32 cellular contexts compared by ENCODE assay signal in the genomic region with DNA sequence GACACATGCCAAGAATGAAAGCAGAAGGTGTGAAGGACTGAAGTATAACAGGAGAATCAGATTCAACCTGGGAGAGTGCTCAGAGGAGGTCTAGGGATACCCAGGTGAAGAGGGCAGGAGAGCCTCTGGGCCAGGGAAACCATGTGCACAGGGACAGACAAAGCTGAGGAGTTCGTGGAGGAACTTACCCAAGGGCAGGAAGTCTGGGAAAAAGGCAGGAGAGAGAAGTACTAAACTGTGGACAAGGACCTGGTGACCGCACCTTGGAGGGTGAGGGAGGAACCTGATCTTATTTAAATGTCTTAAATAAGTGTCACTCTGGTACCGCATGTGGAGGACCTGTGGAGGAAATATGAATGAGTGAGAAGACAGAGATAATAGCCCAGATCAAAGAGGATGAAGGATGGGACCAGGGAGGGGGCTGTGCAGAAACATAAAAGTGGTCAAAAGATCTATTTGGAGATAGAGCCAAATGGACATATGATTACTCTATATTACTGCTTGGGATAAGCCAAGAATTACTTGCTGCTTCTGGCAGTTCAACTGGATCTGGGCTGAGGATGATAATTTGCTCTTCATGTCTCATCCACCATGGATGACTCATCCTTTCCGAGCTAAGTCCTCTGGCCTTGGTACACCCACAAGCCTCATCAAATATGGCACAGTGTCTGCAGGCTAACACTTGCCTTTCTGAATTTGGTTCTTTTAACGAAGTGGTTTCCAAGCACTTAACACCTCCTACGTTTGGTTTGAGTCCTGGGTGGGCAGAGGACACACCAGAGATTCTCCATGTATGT.
A peak's percentile ranks its signal among the peaks of the same experiment; 100 is the strongest.
DNase-seq lines count a peak whose midpoint lies in the region; ATAC-seq and TF ChIP-seq lines count a peak whose summit lies in the region.
"Had no signal": no experiment of that assay in that cellular context is flagged by ENCODE, and none has a peak within 500 bp of the region (broad histone marks: within the 10 kb centered on the region; RNA-seq: fewer than 3 reads in every experiment).

No MANE protein-coding gene starts in this region.

- H3K4me3 ChIP-seq in mammary epithelial cell (replicated peaks in 1 of 3; ENCODE audit: insufficient read depth in 1 of 3, low read depth in 2 of 3, low read length in 3 of 3) (no peak overlapping the region), breast epithelium (no peak overlapping the region), esophagus muscularis mucosa (no peak overlapping the region)
- H3K4me3 ChIP-seq: ascending aorta, smooth muscle cell had no signal

- H3K36me3 ChIP-seq in mammary epithelial cell (ENCODE audit: insufficient read depth, low read length) (no peaks in the 10 kb centered on the region), breast epithelium (no peaks in the 10 kb centered on the region), esophagus muscularis mucosa (no peaks in the 10 kb centered on the region)
- H3K36me3 ChIP-seq: ascending aorta had no signal

- TF ChIP-seq CTCF in mammary epithelial cell (conservative IDR thresholded peaks at IDR 0.05 in 1 of 2, IDR thresholded peaks at IDR 0.05 in 1 of 2; ENCODE audit: extremely low read depth in 1 of 2, insufficient read depth in 1 of 2, low read depth in 1 of 2, low read length in 2 of 2) (no peak), breast epithelium (IDR thresholded peaks at IDR 0.05) (no peak), esophagus muscularis mucosa (IDR thresholded peaks at IDR 0.05) (no peak)

- no peak overlapping the region for H3K4me3 Mint-ChIP-seq in activated CD4-positive, alpha-beta T cell treated with anti-CD3 and anti-CD28 coated beads, Interleukin-2, amount 10 ng/mL, durations not matched to agents 24 days and 14 days
- H3K4me3 Mint-ChIP-seq: activated naive CD8-positive, alpha-beta T cell; dendritic cell treated with granulocyte-macrophage colony-stimulating factor and Interleukin-4, amounts not matched to agents 40 ng/mL and 50 ng/mL, for 4 days; endodermal cell; natural killer cell treated with Interleukin-12 subunit alpha and Interleukin-12 subunit beta and Interleukin-15 and Interleukin-18, amount 100 ng/mL, for 72 hours; stimulated activated naive CD8-positive, alpha-beta T cell treated with anti-CD3 and anti-CD28 coated beads, Interleukin-15, amount 100 ng/mL, for 72 hours; T-helper 2 cell treated with Interferon-gamma antibody and Interleukin-4, amounts not matched to agents 5 μg/mL and 100 μg/mL, for 36 hours had no signal

- CTCF ChIA-PET in mammary epithelial cell (lab: Charles Lee; ENCODE audit: low non-redundant PET) = no interaction called here

- intact Hi-C loops in mammary epithelial cell (cut with micrococcal nuclease) = no loop called here
- intact Hi-C loops in breast epithelium (cut with DNase I; ENCODE audit: low total_unique reads) = no loop called here
- intact Hi-C loops in esophagus muscularis mucosa (cut with DNase I) = no loop called here
- intact Hi-C loops in activated CD4-positive, alpha-beta T cell treated with anti-CD3 and anti-CD28 coated beads, Interleukin-2, amount 10 ng/mL, durations not matched to agents 24 days and 14 days (cut with micrococcal nuclease) = no loop called here

- H3K27me3 ChIP-seq in mammary epithelial cell (ENCODE audit: insufficient read depth, low read length) (no peaks in the 10 kb centered on the region), breast epithelium (no peaks in the 10 kb centered on the region), esophagus muscularis mucosa (no peaks in the 10 kb centered on the region)
- H3K27me3 ChIP-seq: ascending aorta had no signal

- no peak overlapping the region for H3K9ac ChIP-seq in mammary epithelial cell (ENCODE audit: insufficient read depth, low read length)
- H3K9ac ChIP-seq: SK-N-SH had no signal

- H3K27ac ChIP-seq in mammary epithelial cell (ENCODE audit: insufficient read depth, low read depth, low read length) (no peak overlapping the region), breast epithelium (no peak overlapping the region), esophagus muscularis mucosa (replicated peaks in 1 of 4) (no peak overlapping the region)
- H3K27ac ChIP-seq: ascending aorta, VCaP had no signal

- no peaks in the 10 kb centered on the region for H3K4me1 Mint-ChIP-seq in activated CD4-positive, alpha-beta T cell treated with anti-CD3 and anti-CD28 coated beads, Interleukin-2, amount 10 ng/mL, durations not matched to agents 24 days and 14 days
- H3K4me1 Mint-ChIP-seq: endodermal cell; stimulated activated naive CD8-positive, alpha-beta T cell treated with anti-CD3 and anti-CD28 coated beads, Interleukin-15, amount 100 ng/mL, for 72 hours had no signal

- no peak for ATAC-seq in HG03159 (IDR thresholded peaks at IDR 0.05; ENCODE audit: unreplicated experiment)
- ATAC-seq: HCT116; natural killer cell treated with Interleukin-12 subunit alpha and Interleukin-12 subunit beta and Interleukin-15 and Interleukin-18, amount 100 ng/mL, for 72 hours; stimulated activated naive CD8-positive, alpha-beta T cell treated with anti-CD3 and anti-CD28 coated beads, Interleukin-15, amount 100 ng/mL, for 72 hours had no signal

- H3K4me1 ChIP-seq in mammary epithelial cell (ENCODE audit: insufficient read depth, low read length) (no peaks in the 10 kb centered on the region), breast epithelium (no peaks in the 10 kb centered on the region), esophagus muscularis mucosa (no peaks in the 10 kb centered on the region)
- H3K4me1 ChIP-seq: ascending aorta had no signal

- H3K27me3 Mint-ChIP-seq in activated CD4-positive, alpha-beta T cell treated with anti-CD3 and anti-CD28 coated beads, Interleukin-2, amount 10 ng/mL, durations not matched to agents 24 days and 14 days = no peaks in the 10 kb centered on the region
- H3K27me3 Mint-ChIP-seq: activated naive CD8-positive, alpha-beta T cell; dendritic cell treated with granulocyte-macrophage colony-stimulating factor and Interleukin-4, amounts not matched to agents 40 ng/mL and 50 ng/mL, for 4 days; stimulated activated naive CD8-positive, alpha-beta T cell treated with anti-CD3 and anti-CD28 coated beads, Interleukin-15, amount 100 ng/mL, for 72 hours had no signal

- H3K36me3 Mint-ChIP-seq in activated CD4-positive, alpha-beta T cell treated with anti-CD3 and anti-CD28 coated beads, Interleukin-2, amount 10 ng/mL, durations not matched to agents 24 days and 14 days (ENCODE audit: low read depth) = no peaks in the 10 kb centered on the region
- H3K36me3 Mint-ChIP-seq: activated naive CD8-positive, alpha-beta T cell; natural killer cell treated with Interleukin-12 subunit alpha and Interleukin-12 subunit beta and Interleukin-15 and Interleukin-18, amount 100 ng/mL, for 72 hours had no signal

- DNase-seq in mammary epithelial cell = peak; percentile 14
- no peak for DNase-seq in breast epithelium (ENCODE audit: low spot score in 2 of 2)
- peak; percentile 62 for DNase-seq in RPMI7951 (ENCODE audit: low read depth)
- peak; percentile 64 for DNase-seq in esophagus muscularis mucosa (ENCODE audit: extremely low spot score)
- no peak for DNase-seq in DMS79 treated with DMSO at 0.1 percent for 48 hours (lab: John Stamatoyannopoulos, UW)
- no peak for DNase-seq in NCI-H2171 treated with DMSO at 0.1 percent for 48 hours (lab: John Stamatoyannopoulos, UW)
- DNase-seq in activated CD4-positive, alpha-beta T cell treated with anti-CD3 and anti-CD28 coated beads, Interleukin-2, amount 10 ng/mL, durations not matched to agents 24 days and 14 days = no peak
- DNase-seq: activated CD4-positive, alpha-beta T cell treated with anti-CD3 and anti-CD28 coated beads for 4 hours; activated CD8-positive, alpha-beta memory T cell treated with anti-CD3 and anti-CD28 coated beads for 24 hours; activated effector memory CD4-positive, alpha-beta T cell treated with Interleukin-2 at 50 U/mL for 16 hours; caudate nucleus; COR-L47; DND-41; endodermal cell; Kasumi-1; NCI-H1092 treated with DMSO at 0.1 percent for 48 hours; NCI-H1930; NCI-H226; NCI-H748 treated with DMSO at 0.1 percent for 48 hours; SK-N-SH; stimulated activated CD4-positive, alpha-beta T cell treated with anti-CD3 and anti-CD28 coated beads, Interleukin-1b, Interleukin-23, amount 100 ng/mL, for 48 hours; stimulated activated CD8-positive, alpha-beta memory T cell treated with anti-CD3 and anti-CD28 coated beads, Interleukin-4, amount 100 ng/mL, for 48 hours; stimulated activated naive CD8-positive, alpha-beta T cell treated with anti-CD3 and anti-CD28 coated beads, Interleukin-15, amount 100 ng/mL, for 72 hours had no signal

- no peaks in the 10 kb centered on the region for H3K9me3 ChIP-seq in mammary epithelial cell (replicated peaks; ENCODE audit: insufficient read depth, low read length)
- no peaks in the 10 kb centered on the region for H3K9me3 ChIP-seq in breast epithelium
- peaks cover 0 to 4% (median 0%) of the 10 kb centered on the region in 4 donors for H3K9me3 ChIP-seq in esophagus muscularis mucosa
- H3K9me3 ChIP-seq: ascending aorta, SK-N-SH had no signal

- no peak overlapping the region for H3K27ac Mint-ChIP-seq in activated CD4-positive, alpha-beta T cell treated with anti-CD3 and anti-CD28 coated beads, Interleukin-2, amount 10 ng/mL, durations not matched to agents 24 days and 14 days
- H3K27ac Mint-ChIP-seq: activated naive CD8-positive, alpha-beta T cell; dendritic cell treated with granulocyte-macrophage colony-stimulating factor and Interleukin-4, amounts not matched to agents 40 ng/mL and 50 ng/mL, for 4 days; endodermal cell; natural killer cell treated with Interleukin-12 subunit alpha and Interleukin-12 subunit beta and Interleukin-15 and Interleukin-18, amount 100 ng/mL, for 72 hours; stimulated activated naive CD8-positive, alpha-beta T cell treated with anti-CD3 and anti-CD28 coated beads, Interleukin-15, amount 100 ng/mL, for 72 hours; T-helper 2 cell treated with Interferon-gamma antibody and Interleukin-4, amounts not matched to agents 5 μg/mL and 100 μg/mL, for 36 hours had no signal

- in situ Hi-C loops in mammary epithelial cell (cut with MboI; ENCODE audit: low sequenced_read_pairs in 2 of 2) = no loop called here

- TF ChIP-seq EP300 in esophagus muscularis mucosa (IDR thresholded peaks at IDR 0.05) = no peak

- no TSS peak for BruUV-seq in mammary epithelial cell (replicated peaks; lab: Mats Ljungman, UMichigan)

- H3K4me2 ChIP-seq in mammary epithelial cell (ENCODE audit: insufficient read depth, low read depth, low read length) = no peak overlapping the region
- H3K4me2 ChIP-seq: SK-N-SH, smooth muscle cell had no signal

- H3K9me3 Mint-ChIP-seq in activated CD4-positive, alpha-beta T cell treated with anti-CD3 and anti-CD28 coated beads, Interleukin-2, amount 10 ng/mL, durations not matched to agents 24 days and 14 days = peaks cover 10% of the 10 kb centered on the region
- H3K9me3 Mint-ChIP-seq: endodermal cell had no signal

- no peaks in the 10 kb centered on the region for H4K20me1 ChIP-seq in mammary epithelial cell (ENCODE audit: insufficient read depth, low read length)

- 32% methylated on average over 5 of the region's 6 CpGs for WGBS in mammary epithelial cell (ENCODE audit: low coverage, missing lambda C conversion rate)
- 71% methylated on average over 6 of the region's 6 CpGs for WGBS in esophagus muscularis mucosa

- dilution Hi-C loops in mammary epithelial cell (cut with HindIII; ENCODE audit: low sequenced_read_pairs) = no loop called here

- no peak overlapping the region for H2AFZ ChIP-seq in mammary epithelial cell (ENCODE audit: low read depth, low read length)

- TF ChIP-seq POLR2A in breast epithelium (IDR thresholded peaks at IDR 0.05) = no peak
- TF ChIP-seq POLR2A in esophagus muscularis mucosa (IDR thresholded peaks at IDR 0.05; ENCODE audit: low read depth) = no peak

- no peaks in the 10 kb centered on the region for H3K79me2 ChIP-seq in mammary epithelial cell (ENCODE audit: insufficient read depth, low read length)

Comparison
In these comparisons a context has a peak if more than half of its experiments do, and no peak if none do; other contexts are left out.
1. DNase-seq: peak in mammary epithelial cell (single experiment), RPMI7951 (single experiment) and esophagus muscularis mucosa (single experiment); none in breast epithelium (0 of 2), DMS79 treated with DMSO at 0.1 percent for 48 hours (single experiment), NCI-H2171 treated with DMSO at 0.1 percent for 48 hours (single experiment) and activated CD4-positive, alpha-beta T cell treated with anti-CD3 and anti-CD28 coated beads, Interleukin-2, amount 10 ng/mL, durations not matched to agents 24 days and 14 days (single experiment).